17 cellular contexts compared by ENCODE assay signal in the genomic region with DNA sequence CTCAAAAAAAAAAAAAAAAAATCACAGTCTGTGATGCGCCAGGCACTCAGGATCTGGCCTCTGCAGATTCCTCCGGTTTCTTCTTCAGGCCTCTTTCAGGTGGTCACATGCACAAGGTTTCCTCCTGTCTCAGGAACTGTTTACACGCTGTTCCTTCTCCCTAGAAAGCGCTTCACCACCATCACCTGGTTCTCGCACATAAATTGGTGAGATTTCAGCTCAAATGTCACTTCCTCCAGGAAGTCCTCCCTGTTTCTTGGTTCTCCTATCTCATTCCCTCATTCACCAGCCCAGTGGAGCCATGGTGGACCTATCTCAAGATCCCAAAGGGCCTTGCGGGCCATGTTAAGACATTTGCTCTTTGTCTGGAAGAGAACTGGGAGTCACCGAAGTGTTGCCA. TPM values are rescaled to one million over a fixed set of nuclear protein-coding genes. Genes with fewer than 3 reads are reported as not detected.
DNase-seq lines count a peak whose midpoint lies in the region; ATAC-seq and TF ChIP-seq lines count a peak whose summit lies in the region.
"Had no signal": no experiment of that assay in that cellular context is flagged by ENCODE, and none has a peak within 500 bp of the region (broad histone marks: within the 10 kb centered on the region; RNA-seq: fewer than 3 reads in every experiment).

No MANE protein-coding gene starts in this region.

- POLR2A ChIA-PET in activated CD4-positive, alpha-beta T cell treated with anti-CD3 and anti-CD28 coated beads for 36 hours (lab: Charles Lee) = no interaction called here

- no peaks in the 10 kb centered on the region for H3K27me3 Mint-ChIP-seq in activated CD4-positive, alpha-beta T cell treated with anti-CD3 and anti-CD28 coated beads for 36 hours
- no peaks in the 10 kb centered on the region for H3K27me3 Mint-ChIP-seq in activated T-helper 2 cell treated with anti-CD3 and anti-CD28 coated beads, Interferon-gamma antibody, Interleukin-2, Interleukin-4, amounts not matched to agents 10 μg/mL and 5 μg/mL and 100 μg/mL, durations not matched to agents 14 hours and 24 hours and 36 hours (ENCODE audit: low read depth)
- H3K27me3 Mint-ChIP-seq in natural killer cell treated with Interleukin-12 subunit alpha and Interleukin-12 subunit beta and Interleukin-15 and Interleukin-18, amount 100 ng/mL, for 72 hours = no peaks in the 10 kb centered on the region

- no peaks in the 10 kb centered on the region for H3K27me3 ChIP-seq in DOHH2 (ENCODE audit: control insufficient read depth, low read length)
- H3K27me3 ChIP-seq: esophagus squamous epithelium, transverse colon had no signal

- no peak for ATAC-seq in activated CD4-positive, alpha-beta T cell treated with anti-CD3 and anti-CD28 coated beads for 36 hours
- ATAC-seq in natural killer cell treated with Interleukin-12 subunit alpha and Interleukin-12 subunit beta and Interleukin-15 and Interleukin-18, amount 100 ng/mL, for 72 hours = no peak
- no peak for ATAC-seq in HG02840 (IDR thresholded peaks at IDR 0.05; ENCODE audit: low FRiP score, unreplicated experiment)
- ATAC-seq: WTC11 had no signal

- no peak overlapping the region for H3K27ac ChIP-seq in DOHH2 (ENCODE audit: low read depth, low read length)
- H3K27ac ChIP-seq: esophagus squamous epithelium, transverse colon had no signal

- H3K4me3 Mint-ChIP-seq in activated CD4-positive, alpha-beta T cell treated with anti-CD3 and anti-CD28 coated beads for 36 hours = peak overlapping the region; percentile 19
- peak overlapping the region; percentile 30 for H3K4me3 Mint-ChIP-seq in activated T-helper 2 cell treated with anti-CD3 and anti-CD28 coated beads, Interferon-gamma antibody, Interleukin-2, Interleukin-4, amounts not matched to agents 10 μg/mL and 5 μg/mL and 100 μg/mL, durations not matched to agents 14 hours and 24 hours and 36 hours (ENCODE audit: low read depth)
- peak overlapping the region; percentile 18 for H3K4me3 Mint-ChIP-seq in natural killer cell treated with Interleukin-12 subunit alpha and Interleukin-12 subunit beta and Interleukin-15 and Interleukin-18, amount 100 ng/mL, for 72 hours
- H3K4me3 Mint-ChIP-seq: CD14-positive monocyte had no signal

- peaks cover 5% of the 10 kb centered on the region for H3K36me3 Mint-ChIP-seq in activated CD4-positive, alpha-beta T cell treated with anti-CD3 and anti-CD28 coated beads for 36 hours (ENCODE audit: low read depth)
- H3K36me3 Mint-ChIP-seq in activated T-helper 2 cell treated with anti-CD3 and anti-CD28 coated beads, Interferon-gamma antibody, Interleukin-2, Interleukin-4, amounts not matched to agents 10 μg/mL and 5 μg/mL and 100 μg/mL, durations not matched to agents 14 hours and 24 hours and 36 hours (ENCODE audit: low read depth) = peaks cover 4% of the 10 kb centered on the region
- H3K36me3 Mint-ChIP-seq in natural killer cell treated with Interleukin-12 subunit alpha and Interleukin-12 subunit beta and Interleukin-15 and Interleukin-18, amount 100 ng/mL, for 72 hours = no peaks in the 10 kb centered on the region
- H3K36me3 Mint-ChIP-seq: CD14-positive monocyte, WTC11 had no signal

- no peak overlapping the region for H3K4me3 ChIP-seq in DOHH2 (ENCODE audit: low read length)
- H3K4me3 ChIP-seq: esophagus squamous epithelium, transverse colon had no signal

- H3K27ac Mint-ChIP-seq in activated CD4-positive, alpha-beta T cell treated with anti-CD3 and anti-CD28 coated beads for 36 hours = no peak overlapping the region
- H3K27ac Mint-ChIP-seq in activated T-helper 2 cell treated with anti-CD3 and anti-CD28 coated beads, Interferon-gamma antibody, Interleukin-2, Interleukin-4, amounts not matched to agents 10 μg/mL and 5 μg/mL and 100 μg/mL, durations not matched to agents 14 hours and 24 hours and 36 hours = peak overlapping the region; percentile 38
- H3K27ac Mint-ChIP-seq in natural killer cell treated with Interleukin-12 subunit alpha and Interleukin-12 subunit beta and Interleukin-15 and Interleukin-18, amount 100 ng/mL, for 72 hours = no peak overlapping the region
- H3K27ac Mint-ChIP-seq: WTC11 had no signal

- peaks cover 4% of the 10 kb centered on the region for H3K36me3 ChIP-seq in DOHH2 (ENCODE audit: control insufficient read depth, low read length)
- H3K36me3 ChIP-seq: esophagus squamous epithelium, transverse colon had no signal

- H3K9me2 ChIP-seq in DOHH2 (replicated peaks; ENCODE audit: control insufficient read depth, low read length) = no peaks in the 10 kb centered on the region

- TF ChIP-seq CTCF in DOHH2 (IDR thresholded peaks at IDR 0.05; ENCODE audit: low read depth, low read length, poor library complexity, severe bottlenecking) = no peak

- H3K4me2 ChIP-seq in DOHH2 (ENCODE audit: low read length) = 0 out of 2 replicates have a peak overlapping the region, but pooled peaks have one; percentile 100

- no peaks in the 10 kb centered on the region for H4K20me1 ChIP-seq in DOHH2 (ENCODE audit: control insufficient read depth, insufficient read depth, low read depth, low read length)

- no peak for DNase-seq in activated CD4-positive, alpha-beta T cell treated with anti-CD3 and anti-CD28 coated beads for 36 hours
- DNase-seq in activated CD4-positive, alpha-beta T cell treated with anti-CD3 and anti-CD28 coated beads for 4 hours = no peak
- DNase-seq in activated T-helper 2 cell treated with anti-CD3 and anti-CD28 coated beads, Interferon-gamma antibody, Interleukin-2, Interleukin-4, amounts not matched to agents 10 μg/mL and 5 μg/mL and 100 μg/mL, durations not matched to agents 14 hours and 24 hours and 36 hours (ENCODE audit: low spot score) = no peak
- no peak for DNase-seq in natural killer cell treated with Interleukin-12 subunit alpha and Interleukin-12 subunit beta and Interleukin-15 and Interleukin-18, amount 100 ng/mL, for 72 hours (ENCODE audit: low spot score)
- DNase-seq in SHP77 (lab: John Stamatoyannopoulos, UW) (no peak), HuH-7.5 (ENCODE audit: low spot score) (no peak)
- DNase-seq: effector CD4-positive, alpha-beta T cell; esophagus squamous epithelium; H7; NCI-H1436; NCI-H345; NK-92 treated with Interleukin-12 subunit alpha and Interleukin-12 subunit beta, amount 100 ng/mL, for 24 hours; transverse colon had no signal

- no peaks in the 10 kb centered on the region for H3K9me3 ChIP-seq in DOHH2 (ENCODE audit: control insufficient read depth, insufficient read depth, low read length)
- H3K9me3 ChIP-seq: esophagus squamous epithelium, transverse colon had no signal

- peaks cover 26% of the 10 kb centered on the region for H3K4me1 ChIP-seq in DOHH2 (ENCODE audit: control insufficient read depth, low read length)

- peaks cover 17% of the 10 kb centered on the region for H3K79me2 ChIP-seq in DOHH2 (ENCODE audit: control insufficient read depth, low read length)

- CTCF ChIA-PET in activated CD4-positive, alpha-beta T cell treated with anti-CD3 and anti-CD28 coated beads for 36 hours (lab: Charles Lee) = interaction anchor here (0.6 to 3.6 kb wide), 4 partner anchors 9 to 66 kb away, joined by 3 to 22 read pairs (median 8); no protein-coding TSS in a partner anchor

- H3K9me3 Mint-ChIP-seq in activated CD4-positive, alpha-beta T cell treated with anti-CD3 and anti-CD28 coated beads for 36 hours (ENCODE audit: low read depth) = no peaks in the 10 kb centered on the region
- no peaks in the 10 kb centered on the region for H3K9me3 Mint-ChIP-seq in activated T-helper 2 cell treated with anti-CD3 and anti-CD28 coated beads, Interferon-gamma antibody, Interleukin-2, Interleukin-4, amounts not matched to agents 10 μg/mL and 5 μg/mL and 100 μg/mL, durations not matched to agents 14 hours and 24 hours and 36 hours
- H3K9me3 Mint-ChIP-seq in natural killer cell treated with Interleukin-12 subunit alpha and Interleukin-12 subunit beta and Interleukin-15 and Interleukin-18, amount 100 ng/mL, for 72 hours = no peaks in the 10 kb centered on the region
- H3K9me3 Mint-ChIP-seq: CD14-positive monocyte, WTC11 had no signal

- peaks cover 16% of the 10 kb centered on the region for H3K4me1 Mint-ChIP-seq in activated CD4-positive, alpha-beta T cell treated with anti-CD3 and anti-CD28 coated beads for 36 hours
- peaks cover 21% of the 10 kb centered on the region for H3K4me1 Mint-ChIP-seq in activated T-helper 2 cell treated with anti-CD3 and anti-CD28 coated beads, Interferon-gamma antibody, Interleukin-2, Interleukin-4, amounts not matched to agents 10 μg/mL and 5 μg/mL and 100 μg/mL, durations not matched to agents 14 hours and 24 hours and 36 hours (ENCODE audit: low read depth)
- peaks cover 0 to 2% of the 10 kb centered on the region in 2 donors for H3K4me1 Mint-ChIP-seq in natural killer cell treated with Interleukin-12 subunit alpha and Interleukin-12 subunit beta and Interleukin-15 and Interleukin-18, amount 100 ng/mL, for 72 hours (ENCODE audit: low read depth in 2 of 2)
- H3K4me1 Mint-ChIP-seq: WTC11 had no signal

- H3F3A ChIP-seq in DOHH2 (ENCODE audit: control insufficient read depth, insufficient read depth) = no peaks in the 10 kb centered on the region; the same call in 1 of the 2 replicates

- intact Hi-C loops in activated CD4-positive, alpha-beta T cell treated with anti-CD3 and anti-CD28 coated beads for 36 hours (cut with DNase I, micrococcal nuclease) = no loop called here
- intact Hi-C loops in activated T-helper 2 cell treated with anti-CD3 and anti-CD28 coated beads, Interferon-gamma antibody, Interleukin-2, Interleukin-4, amounts not matched to agents 10 μg/mL and 5 μg/mL and 100 μg/mL, durations not matched to agents 14 hours and 24 hours and 36 hours (cut with micrococcal nuclease) = no loop called here

RNA-seq across cellular contexts. Expression of gene HMGN2, which starts 26.7 kb away (rescaled TPM):
- total RNA-seq in activated CD4-positive, alpha-beta T cell treated with anti-CD3 and anti-CD28 coated beads for 36 hours = 100 to 1,000 TPM; 660 to 867 TPM
- total RNA-seq in activated T-helper 2 cell treated with anti-CD3 and anti-CD28 coated beads, Interferon-gamma antibody, Interleukin-2, Interleukin-4, amounts not matched to agents 10 μg/mL and 5 μg/mL and 100 μg/mL, durations not matched to agents 14 hours and 24 hours and 36 hours = 579 and 591 TPM in 2 replicates
- total RNA-seq in natural killer cell treated with Interleukin-12 subunit alpha and Interleukin-12 subunit beta and Interleukin-15 and Interleukin-18, amount 100 ng/mL, for 72 hours = 100 to 1,000 TPM; 493 to 648 TPM

RNA-seq across cellular contexts. Expression of gene RPS6KA1, which starts 30.7 kb away (rescaled TPM):
- total RNA-seq in activated CD4-positive, alpha-beta T cell treated with anti-CD3 and anti-CD28 coated beads for 36 hours = 100 to 1,000 TPM; 116 to 160 TPM
- total RNA-seq in activated T-helper 2 cell treated with anti-CD3 and anti-CD28 coated beads, Interferon-gamma antibody, Interleukin-2, Interleukin-4, amounts not matched to agents 10 μg/mL and 5 μg/mL and 100 μg/mL, durations not matched to agents 14 hours and 24 hours and 36 hours = 190 and 199 TPM in 2 replicates
- 100 to 1,000 TPM; 324 to 369 TPM for total RNA-seq in natural killer cell treated with Interleukin-12 subunit alpha and Interleukin-12 subunit beta and Interleukin-15 and Interleukin-18, amount 100 ng/mL, for 72 hours
